Comparison of ENCODE assay signal across 25 cellular contexts in the genomic region with DNA sequence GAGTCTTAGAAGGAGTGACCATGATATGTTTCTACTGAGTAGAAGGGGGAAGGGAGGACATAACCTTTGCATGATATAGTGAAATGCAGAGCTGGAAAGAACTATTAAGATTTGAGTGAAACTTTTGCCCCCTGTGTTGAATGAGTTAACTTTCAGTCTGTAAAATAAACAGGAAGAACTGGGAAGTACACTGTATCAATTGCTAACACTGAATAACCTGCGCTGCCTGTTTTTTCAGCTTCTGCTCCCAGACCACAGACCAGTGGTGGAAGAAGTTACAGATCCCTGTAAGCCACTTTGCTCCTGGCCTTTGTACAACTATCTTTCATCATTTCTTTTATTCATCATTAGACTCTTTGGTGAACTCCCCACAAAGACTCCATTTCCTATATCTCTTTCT. TPM values are rescaled to one million over a fixed set of nuclear protein-coding genes. Genes with fewer than 3 reads are reported as not detected.
A peak's percentile ranks its signal among the peaks of the same experiment; 100 is the strongest.
DNase-seq lines count a peak whose midpoint lies in the region; TF ChIP-seq lines count a peak whose summit lies in the region.
"Had no signal": no experiment of that assay in that cellular context is flagged by ENCODE, and none has a peak within 500 bp of the region (broad histone marks: within the 10 kb centered on the region; RNA-seq: fewer than 3 reads in every experiment).

No MANE protein-coding gene starts in this region.

- BruUV-seq in MCF 10A (replicated peaks; lab: Mats Ljungman, UMichigan), result no TSS peak

- POLR2A ChIA-PET in MCF 10A (lab: Yijun Ruan, JAX), result interaction anchor here (1.0 kb wide), 1 partner anchor 29 kb away, joined by 3 read pairs; no protein-coding TSS in a partner anchor

- peak overlapping the region; percentile 4 to 31 for H3K27ac ChIP-seq in breast epithelium
- peak overlapping the region; percentile 86 for H3K27ac ChIP-seq in VCaP
- H3K27ac ChIP-seq: adrenal gland, cardiac muscle cell, RWPE1 had no signal

- DNase-seq in breast epithelium (ENCODE audit: low spot score in 2 of 2) (no peak), MCF 10A (ENCODE audit: unreplicated experiment) (no peak), immature natural killer cell (no peak), type B pancreatic cell (ENCODE audit: extremely low spot score, unreplicated experiment) (no peak), C1 segment of cervical spinal cord (lab: John Stamatoyannopoulos, UW) (no peak), retina (no peak), GM19238 (ENCODE audit: insufficient read length, low spot score) (no peak)
- DNase-seq: activated CD4-positive, alpha-beta T cell treated with anti-CD3 and anti-CD28 coated beads, Interleukin-2, amount 50 U/mL, for 4 hours; activated gamma-delta T cell treated with Interleukin-2 at 50 U/mL for 16 hours; adrenal gland; BE2C; cortex of kidney; DND-41; H9; Kasumi-1; NCI-H1048; NCI-H1694 treated with DMSO at 0.1 percent for 48 hours; NCI-H526 treated with DMSO at 0.1 percent for 48 hours; stimulated activated CD8-positive, alpha-beta memory T cell treated with anti-CD3 and anti-CD28 coated beads, Interleukin-4, amount 100 ng/mL, for 48 hours; T-helper 17 cell had no signal

- CTCF ChIA-PET in MCF 10A (lab: Yijun Ruan, JAX), result no interaction called here

- H3K9me3 Mint-ChIP-seq in MCF 10A (ENCODE audit: unreplicated experiment), result no peaks in the 10 kb centered on the region
- no peaks in the 10 kb centered on the region for H3K9me3 Mint-ChIP-seq in immature natural killer cell
- H3K9me3 Mint-ChIP-seq in type B pancreatic cell, result no peaks in the 10 kb centered on the region

- no peaks in the 10 kb centered on the region for H3K27me3 ChIP-seq in breast epithelium
- H3K27me3 ChIP-seq: adrenal gland, BE2C, cardiac muscle cell had no signal

- H3K27ac Mint-ChIP-seq in MCF 10A (ENCODE audit: low read depth, unreplicated experiment) (no peak overlapping the region), immature natural killer cell (peak overlapping the region in 5 of 6 donors; percentile 26 to 79 (median 65)), type B pancreatic cell (peak overlapping the region; percentile 70)
- H3K27ac Mint-ChIP-seq: T-helper 17 cell had no signal

- H3K4me3 ChIP-seq in breast epithelium, result no peak overlapping the region
- H3K4me3 ChIP-seq: adrenal gland, cardiac muscle cell, GM12878 had no signal

- intact Hi-C loops in breast epithelium (cut with DNase I; ENCODE audit: low total_unique reads), result no loop called here
- intact Hi-C loops in MCF 10A (cut with micrococcal nuclease), result no loop called here

- H3K4me1 ChIP-seq in breast epithelium, result no peaks in the 10 kb centered on the region
- H3K4me1 ChIP-seq: BE2C had no signal

- H3K36me3 Mint-ChIP-seq in MCF 10A (ENCODE audit: insufficient read depth, unreplicated experiment), result peaks cover 45% of the 10 kb centered on the region
- peaks cover 1 to 4% (median 2%) of the 10 kb centered on the region in 3 donors for H3K36me3 Mint-ChIP-seq in immature natural killer cell
- peaks cover 6% of the 10 kb centered on the region for H3K36me3 Mint-ChIP-seq in type B pancreatic cell

- H3K27me3 Mint-ChIP-seq in MCF 10A (ENCODE audit: insufficient read depth, unreplicated experiment) (no peaks in the 10 kb centered on the region), immature natural killer cell (ENCODE audit: low read depth in 3 of 3) (peaks cover 10 to 21% (median 11%) of the 10 kb centered on the region in 3 donors), type B pancreatic cell (no peaks in the 10 kb centered on the region)
- H3K27me3 Mint-ChIP-seq: T-helper 17 cell had no signal

- TF ChIP-seq CTCF in breast epithelium (IDR thresholded peaks at IDR 0.05) (no peak), MCF 10A (IDR thresholded peaks at IDR 0.05; ENCODE audit: unreplicated experiment) (no peak), VCaP (conservative IDR thresholded peaks at IDR 0.05) (no peak), type B pancreatic cell (conservative IDR thresholded peaks at IDR 0.05) (no peak)

- no peak for TF ChIP-seq POLR2A in breast epithelium (IDR thresholded peaks at IDR 0.05)

- no peaks in the 10 kb centered on the region for H3K36me3 ChIP-seq in breast epithelium
- H3K36me3 ChIP-seq: BE2C had no signal

- H3K9me3 ChIP-seq in breast epithelium, result no peaks in the 10 kb centered on the region
- H3K9me3 ChIP-seq: adrenal gland, BE2C, Caco-2 had no signal

- no peaks in the 10 kb centered on the region for H3K4me1 Mint-ChIP-seq in MCF 10A (ENCODE audit: insufficient read depth, unreplicated experiment)
- peaks cover 15 to 20% of the 10 kb centered on the region in 2 donors for H3K4me1 Mint-ChIP-seq in immature natural killer cell
- peaks cover 8% of the 10 kb centered on the region for H3K4me1 Mint-ChIP-seq in type B pancreatic cell (ENCODE audit: unreplicated experiment)

- no peak overlapping the region for H3K4me3 Mint-ChIP-seq in MCF 10A (ENCODE audit: unreplicated experiment)
- H3K4me3 Mint-ChIP-seq in immature natural killer cell, result no peak overlapping the region
- H3K4me3 Mint-ChIP-seq in type B pancreatic cell, result peak overlapping the region; percentile 64
- H3K4me3 Mint-ChIP-seq: H9, T-helper 17 cell had no signal

RNA-seq across cellular contexts. Expression of a gene that starts 3.6 kb away (rescaled TPM):
- total RNA-seq in breast epithelium (10 to 100 TPM; 41.6 to 61.0 (median 49.8) TPM), MCF 10A (2022) (55.3 and 58.8 TPM in 2 replicates), type B pancreatic cell (ENCODE audit: low replicate concordance) (49.7 and 58.7 TPM in 2 replicates)
- polyA plus RNA-seq in immature natural killer cell, result 10 to 100 TPM in 1 of 3 donors, 1 to 10 TPM in 2; 4.5 to 26.3 (median 7.2) TPM

RNA-seq across cellular contexts. Expression of a gene that starts 37.7 kb away (rescaled TPM):
- total RNA-seq in breast epithelium (10 to 100 TPM; 56.5 to 61.6 (median 56.7) TPM), MCF 10A (2022) (45.9 and 46.3 TPM in 2 replicates), type B pancreatic cell (ENCODE audit: low replicate concordance) (52.1 and 58.8 TPM in 2 replicates)
- 100 to 1,000 TPM; 103 to 144 (median 141) TPM for polyA plus RNA-seq in immature natural killer cell

RNA-seq across cellular contexts. Expression of a gene that starts 50.7 kb away (rescaled TPM):
- total RNA-seq in breast epithelium (10 to 100 TPM; 26.3 to 36.4 (median 35.7) TPM), MCF 10A (2022) (29.9 and 35.5 TPM in 2 replicates), type B pancreatic cell (ENCODE audit: low replicate concordance) (26.7 and 33.2 TPM in 2 replicates)
- 10 to 100 TPM in 2 of 3 donors, 1 to 10 TPM in 1; 8.9 to 29.9 (median 10.9) TPM for polyA plus RNA-seq in immature natural killer cell
